Comparison of ENCODE assay signal across 1 cellular context in genomic region chr2:62195421-62196277, GRCh38.
A peak's percentile ranks its signal among the peaks of the same experiment; 100 is the strongest.
TF ChIP-seq lines count a peak whose summit lies in the region.

Gene B3GNT2 (plus strand): TSS chr2:62196115. CDS start chr2:62222221, 26,106 bp downstream.

TF ChIP-seq in GM12878, 131 proteins besides CTCF, POLR2A, EP300 and RAD21 (continued from another document and continues in another):
- no peak for TF ChIP-seq PBX3 (IDR thresholded peaks at IDR 0.05; ENCODE audit: insufficient replicate concordance, low read depth, low read length)
- TF ChIP-seq BCL3 (IDR thresholded peaks at IDR 0.05; ENCODE audit: borderline replicate concordance, insufficient read depth, low read depth, low read length, poor library complexity, severe bottlenecking) = no peak
- no peak for TF ChIP-seq USF1 (IDR thresholded peaks at IDR 0.05; ENCODE audit: borderline replicate concordance, extremely low read length, insufficient read depth, low read depth, low read length)
- TF ChIP-seq SIN3A (IDR thresholded peaks at IDR 0.05; ENCODE audit: low read depth, low read length) = no peak; the same call in 1 of the 2 replicates
- TF ChIP-seq ATF3 (IDR thresholded peaks at IDR 0.05; ENCODE audit: borderline replicate concordance, extremely low read depth, low read depth, low read length) = no peak
- TF ChIP-seq SREBF1 (IDR thresholded peaks at IDR 0.05; ENCODE audit: low read length) = no peak
- TF ChIP-seq KDM1A (IDR thresholded peaks at IDR 0.05; ENCODE audit: borderline replicate concordance) = no peak
- TF ChIP-seq ZNF592 (IDR thresholded peaks at IDR 0.05) = no peak
- no peak for TF ChIP-seq ASH2L (IDR thresholded peaks at IDR 0.05; ENCODE audit: borderline replicate concordance, low read depth)
- no peak for TF ChIP-seq NRF1 (conservative IDR thresholded peaks at IDR 0.05; ENCODE audit: low read depth, low read length)
- TF ChIP-seq ZBTB11 (CRISPR knock-in tag; IDR thresholded peaks at IDR 0.05) = no peak
- no peak; the same call in 1 of the 2 replicates for TF ChIP-seq CHD4 (IDR thresholded peaks at IDR 0.05)
- TF ChIP-seq PAX5 (IDR thresholded peaks at IDR 0.05; ENCODE audit: borderline replicate concordance, low read depth, low read length) = no peak
- TF ChIP-seq ESRRA (IDR thresholded peaks at IDR 0.05; ENCODE audit: low read length) = no peak
- no peak for TF ChIP-seq KLF5 (IDR thresholded peaks at IDR 0.05; ENCODE audit: partially characterized antibody)
- TF ChIP-seq MTA3 (IDR thresholded peaks at IDR 0.05; ENCODE audit: borderline replicate concordance, low read length) = no peak
- peak; percentile 34 for TF ChIP-seq SKIL (IDR thresholded peaks at IDR 0.05; ENCODE audit: low read depth, poor library complexity, severe bottlenecking)
- TF ChIP-seq ZBED1 (IDR thresholded peaks at IDR 0.05; ENCODE audit: borderline replicate concordance) = no peak
- no peak for TF ChIP-seq HDAC2 (IDR thresholded peaks at IDR 0.05)
- no peak for TF ChIP-seq E2F4 (IDR thresholded peaks at IDR 0.05; ENCODE audit: low read depth, low read length)
- TF ChIP-seq NR2F1 (conservative IDR thresholded peaks at IDR 0.05) = peak; percentile 95
- TF ChIP-seq MEF2A (IDR thresholded peaks at IDR 0.05; ENCODE audit: insufficient read depth, low read depth, low read length) = no peak
- no peak for TF ChIP-seq JUND (IDR thresholded peaks at IDR 0.05; ENCODE audit: low read depth, low read length)
- TF ChIP-seq CBFB (IDR thresholded peaks at IDR 0.05; ENCODE audit: low read depth) = peak; percentile 34; the same call in 1 of the 2 replicates
- no peak for TF ChIP-seq STAT1 (conservative IDR thresholded peaks at IDR 0.05)
- TF ChIP-seq GATAD2B (conservative IDR thresholded peaks at IDR 0.05; ENCODE audit: low read depth) = peak; percentile 62
- TF ChIP-seq MLLT1 (IDR thresholded peaks at IDR 0.05) = peak; percentile 80
- TF ChIP-seq RFX5 (IDR thresholded peaks at IDR 0.05; ENCODE audit: low read depth, low read length) = no peak
- TF ChIP-seq FOXK2 (IDR thresholded peaks at IDR 0.05) = no peak
- no peak for TF ChIP-seq NFXL1 (IDR thresholded peaks at IDR 0.05; ENCODE audit: borderline replicate concordance)
- TF ChIP-seq EZH2 (IDR thresholded peaks at IDR 0.05; ENCODE audit: borderline replicate concordance, control insufficient read depth, low read depth, low read length) = no peak
- no peak for TF ChIP-seq HCFC1 (IDR thresholded peaks at IDR 0.05; ENCODE audit: low read length)
- no peak for TF ChIP-seq JUNB (IDR thresholded peaks at IDR 0.05)
- peak; percentile 74 for TF ChIP-seq ZNF687 (IDR thresholded peaks at IDR 0.05)
- TF ChIP-seq CBX5 (IDR thresholded peaks at IDR 0.05; ENCODE audit: low read depth) = no peak
- TF ChIP-seq YY1 (IDR thresholded peaks at IDR 0.05; ENCODE audit: low read depth, low read length) = peak; percentile 8; the same call in 1 of the 2 replicates
- TF ChIP-seq NFIC (IDR thresholded peaks at IDR 0.05; ENCODE audit: low read depth, low read length) = no peak
- TF ChIP-seq RELA (IDR thresholded peaks at IDR 0.05; ENCODE audit: borderline replicate concordance, partially characterized antibody) = no peak
- no peak for TF ChIP-seq GABPA (IDR thresholded peaks at IDR 0.05; ENCODE audit: low read depth)
- TF ChIP-seq CHD1 (IDR thresholded peaks at IDR 0.05; ENCODE audit: low read depth, low read length) = no peak
- no peak for TF ChIP-seq YBX1 (IDR thresholded peaks at IDR 0.05)
- no peak for TF ChIP-seq FOXM1 (IDR thresholded peaks at IDR 0.05; ENCODE audit: low read depth, low read length)
